Comparison of ENCODE assay signal across 1 cellular context in genomic region chr1:109777436-109777835, GRCh38.
TF ChIP-seq lines count a peak whose summit lies in the region.

No MANE protein-coding gene starts in this region.

TF ChIP-seq in GM23338, 12 proteins besides CTCF, POLR2A, EP300 and RAD21 (continued from another document):
- TF ChIP-seq, protein P1, sequence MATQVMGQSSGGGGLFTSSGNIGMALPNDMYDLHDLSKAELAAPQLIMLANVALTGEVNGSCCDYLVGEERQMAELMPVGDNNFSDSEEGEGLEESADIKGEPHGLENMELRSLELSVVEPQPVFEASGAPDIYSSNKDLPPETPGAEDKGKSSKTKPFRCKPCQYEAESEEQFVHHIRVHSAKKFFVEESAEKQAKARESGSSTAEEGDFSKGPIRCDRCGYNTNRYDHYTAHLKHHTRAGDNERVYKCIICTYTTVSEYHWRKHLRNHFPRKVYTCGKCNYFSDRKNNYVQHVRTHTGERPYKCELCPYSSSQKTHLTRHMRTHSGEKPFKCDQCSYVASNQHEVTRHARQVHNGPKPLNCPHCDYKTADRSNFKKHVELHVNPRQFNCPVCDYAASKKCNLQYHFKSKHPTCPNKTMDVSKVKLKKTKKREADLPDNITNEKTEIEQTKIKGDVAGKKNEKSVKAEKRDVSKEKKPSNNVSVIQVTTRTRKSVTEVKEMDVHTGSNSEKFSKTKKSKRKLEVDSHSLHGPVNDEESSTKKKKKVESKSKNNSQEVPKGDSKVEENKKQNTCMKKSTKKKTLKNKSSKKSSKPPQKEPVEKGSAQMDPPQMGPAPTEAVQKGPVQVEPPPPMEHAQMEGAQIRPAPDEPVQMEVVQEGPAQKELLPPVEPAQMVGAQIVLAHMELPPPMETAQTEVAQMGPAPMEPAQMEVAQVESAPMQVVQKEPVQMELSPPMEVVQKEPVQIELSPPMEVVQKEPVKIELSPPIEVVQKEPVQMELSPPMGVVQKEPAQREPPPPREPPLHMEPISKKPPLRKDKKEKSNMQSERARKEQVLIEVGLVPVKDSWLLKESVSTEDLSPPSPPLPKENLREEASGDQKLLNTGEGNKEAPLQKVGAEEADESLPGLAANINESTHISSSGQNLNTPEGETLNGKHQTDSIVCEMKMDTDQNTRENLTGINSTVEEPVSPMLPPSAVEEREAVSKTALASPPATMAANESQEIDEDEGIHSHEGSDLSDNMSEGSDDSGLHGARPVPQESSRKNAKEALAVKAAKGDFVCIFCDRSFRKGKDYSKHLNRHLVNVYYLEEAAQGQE (IDR thresholded peaks at IDR 0.05; ENCODE audit: unreplicated experiment): no peak
- no peak for TF ChIP-seq CREB1 (CRISPR knock-in tag; IDR thresholded peaks at IDR 0.05; ENCODE audit: low read depth)
- TF ChIP-seq JUNB (IDR thresholded peaks at IDR 0.05; ENCODE audit: unreplicated experiment): no peak
- no peak for TF ChIP-seq STAT1 (IDR thresholded peaks at IDR 0.05; ENCODE audit: unreplicated experiment)
- TF ChIP-seq ETS1 (IDR thresholded peaks at IDR 0.05): no peak
- no peak for TF ChIP-seq ZNF114 (CRISPR knock-in tag; IDR thresholded peaks at IDR 0.05)
